Comparison of ENCODE assay signal across 23 cellular contexts in genomic region chr9:123483191-123483803, GRCh38.
"Had no signal": no experiment of that assay in that cellular context is flagged by ENCODE, and none has a peak within 500 bp of the region (broad histone marks: within the 10 kb centered on the region; RNA-seq: fewer than 3 reads in every experiment).

No MANE protein-coding gene starts in this region.

- DNase-seq: activated CD4-positive, alpha-beta T cell treated with anti-CD3 and anti-CD28 coated beads for 1 hour; activated effector memory CD4-positive, alpha-beta T cell treated with Interleukin-2 at 50 U/mL for 16 hours; activated naive CD4-positive, alpha-beta T cell treated with anti-CD3 and anti-CD28 coated beads, Interleukin-2, amount 10 ng/mL, durations not matched to agents 7 days and 5 days; activated T-cell treated with anti-CD3 and anti-CD28 coated beads, Interleukin-2, amount 50 U/mL, for 48 hours; body of pancreas; effector CD8-positive, alpha-beta T cell; glutamatergic neuron; hippocampal formation; kidney glomerular epithelial cell; mesenchymal stem cell; naive B cell; occipital lobe; stimulated activated CD4-positive, alpha-beta T cell treated with anti-CD3 and anti-CD28 coated beads, Interleukin-4, amount 100 ng/mL, for 1 hour; stimulated activated naive CD4-positive, alpha-beta T cell; testis had no signal

- H3K4me1 ChIP-seq: esophagus muscularis mucosa, testis had no signal

- ATAC-seq: body of pancreas, sciatic nerve, SK-N-SH treated with all-trans-retinoic acid at 6 μM for 48 hours had no signal

- H3K27me3 ChIP-seq: body of pancreas, cardiac muscle cell, esophagus muscularis mucosa, testis had no signal

- H3K27me3 Mint-ChIP-seq: dendritic cell treated with granulocyte-macrophage colony-stimulating factor and Interleukin-4, amounts not matched to agents 40 ng/mL and 50 ng/mL, for 4 days; naive B cell; type B pancreatic cell had no signal

- H3K4me3 ChIP-seq: body of pancreas, cardiac muscle cell, esophagus muscularis mucosa, mucosa of descending colon, testis had no signal

- H3K9me3 Mint-ChIP-seq: activated naive CD4-positive, alpha-beta T cell treated with anti-CD3 and anti-CD28 coated beads, Interleukin-2, amount 10 ng/mL, durations not matched to agents 7 days and 5 days; dendritic cell treated with granulocyte-macrophage colony-stimulating factor and Interleukin-4, amounts not matched to agents 40 ng/mL and 50 ng/mL, for 4 days; type B pancreatic cell had no signal

- H3K36me3 Mint-ChIP-seq: activated naive CD4-positive, alpha-beta T cell treated with anti-CD3 and anti-CD28 coated beads, Interleukin-2, amount 10 ng/mL, durations not matched to agents 7 days and 5 days; naive B cell; type B pancreatic cell had no signal

- H3K4me3 Mint-ChIP-seq: activated naive CD4-positive, alpha-beta T cell treated with anti-CD3 and anti-CD28 coated beads, Interleukin-2, amount 10 ng/mL, durations not matched to agents 7 days and 5 days; dendritic cell treated with granulocyte-macrophage colony-stimulating factor and Interleukin-4, amounts not matched to agents 40 ng/mL and 50 ng/mL, for 4 days; naive B cell; type B pancreatic cell had no signal

- H3K4me1 Mint-ChIP-seq: activated naive CD4-positive, alpha-beta T cell treated with anti-CD3 and anti-CD28 coated beads, Interleukin-2, amount 10 ng/mL, durations not matched to agents 7 days and 5 days; naive B cell had no signal

- H3K36me3 ChIP-seq: cardiac muscle cell, esophagus muscularis mucosa had no signal

- H3K9me3 ChIP-seq: body of pancreas, esophagus muscularis mucosa, mucosa of descending colon, testis had no signal

- H3K27ac Mint-ChIP-seq: activated naive CD4-positive, alpha-beta T cell treated with anti-CD3 and anti-CD28 coated beads, Interleukin-2, amount 10 ng/mL, durations not matched to agents 7 days and 5 days; dendritic cell treated with granulocyte-macrophage colony-stimulating factor and Interleukin-4, amounts not matched to agents 40 ng/mL and 50 ng/mL, for 4 days; type B pancreatic cell had no signal

- H3K27ac ChIP-seq: body of pancreas, cardiac muscle cell, esophagus muscularis mucosa, testis, VCaP had no signal
